In genomic region chr15:40593588-40594428, GRCh38 we compare ENCODE assay signal across 1 cellular context.
TF ChIP-seq lines count a peak whose summit lies in the region.

Gene KNL1 (plus strand): TSS chr15:40594249. CDS start chr15:40602932, 8,683 bp downstream.

TF ChIP-seq in HepG2, 621 proteins besides CTCF, POLR2A, EP300 and RAD21 (continued from another document and continues in another):
- TF ChIP-seq, protein P1, sequence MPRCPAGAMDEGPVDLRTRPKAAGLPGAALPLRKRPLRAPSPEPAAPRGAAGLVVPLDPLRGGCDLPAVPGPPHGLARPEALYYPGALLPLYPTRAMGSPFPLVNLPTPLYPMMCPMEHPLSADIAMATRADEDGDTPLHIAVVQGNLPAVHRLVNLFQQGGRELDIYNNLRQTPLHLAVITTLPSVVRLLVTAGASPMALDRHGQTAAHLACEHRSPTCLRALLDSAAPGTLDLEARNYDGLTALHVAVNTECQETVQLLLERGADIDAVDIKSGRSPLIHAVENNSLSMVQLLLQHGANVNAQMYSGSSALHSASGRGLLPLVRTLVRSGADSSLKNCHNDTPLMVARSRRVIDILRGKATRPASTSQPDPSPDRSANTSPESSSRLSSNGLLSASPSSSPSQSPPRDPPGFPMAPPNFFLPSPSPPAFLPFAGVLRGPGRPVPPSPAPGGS (CRISPR knock-in tag; IDR thresholded peaks at IDR 0.05), result peak; percentile 73; the same call in 1 of the 2 replicates
- peak; percentile 81 for TF ChIP-seq TEF (CRISPR knock-in tag; IDR thresholded peaks at IDR 0.05)
- TF ChIP-seq BHLHE40 (IDR thresholded peaks at IDR 0.05; ENCODE audit: low read length), result 0 out of 2 replicates have a peak, but pooled peaks have one; percentile 41
- peak; percentile 37; the same call in 1 of the 2 replicates for TF ChIP-seq ZNF777 (CRISPR knock-in tag; IDR thresholded peaks at IDR 0.05)
- TF ChIP-seq MED13 (CRISPR knock-in tag; IDR thresholded peaks at IDR 0.05), result 0 out of 2 replicates have a peak, but pooled peaks have one; percentile 48
- 0 out of 2 replicates have a peak, but pooled peaks have one; percentile 41 for TF ChIP-seq ZSCAN20 (CRISPR knock-in tag; IDR thresholded peaks at IDR 0.05; ENCODE audit: borderline replicate concordance)
- TF ChIP-seq ZNF180 (CRISPR knock-in tag; IDR thresholded peaks at IDR 0.05; ENCODE audit: borderline replicate concordance, low read depth), result peak; percentile 88; the same call in 1 of the 2 replicates
- TF ChIP-seq PATZ1 (CRISPR knock-in tag; IDR thresholded peaks at IDR 0.05), result peak; percentile 65
- TF ChIP-seq ZMYM4 (CRISPR knock-in tag; IDR thresholded peaks at IDR 0.05), result peak; percentile 81; the same call in 1 of the 2 replicates
- TF ChIP-seq DRAP1 (CRISPR knock-in tag; IDR thresholded peaks at IDR 0.05), result peak; percentile 74
- no peak for TF ChIP-seq HNRNPK (IDR thresholded peaks at IDR 0.05; ENCODE audit: low read depth, low read length, poor library complexity, severe bottlenecking)
- TF ChIP-seq ZNF136 (CRISPR knock-in tag; IDR thresholded peaks at IDR 0.05; ENCODE audit: low read depth), result peak; percentile 75; the same call in 1 of the 2 replicates
- 0 out of 2 replicates have a peak, but pooled peaks have one; percentile 33 for TF ChIP-seq BRCA1 (CRISPR knock-in tag; IDR thresholded peaks at IDR 0.05)
- TF ChIP-seq, protein P2, sequence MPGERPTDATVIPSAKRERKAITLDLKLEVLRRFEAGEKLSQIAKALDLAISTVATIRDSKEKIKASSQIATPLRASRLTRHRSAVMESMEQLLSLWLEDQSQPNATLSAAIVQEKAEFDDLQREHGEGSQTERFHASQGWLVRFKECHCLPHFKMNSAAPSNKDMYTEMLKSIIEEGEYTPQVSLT (CRISPR knock-in tag; IDR thresholded peaks at IDR 0.05; ENCODE audit: borderline replicate concordance, low read depth), result no peak
- peak; percentile 50; the same call in 1 of the 2 replicates for TF ChIP-seq EHMT2 (IDR thresholded peaks at IDR 0.05; ENCODE audit: borderline replicate concordance, low read depth, low read length)
- peak; percentile 74 for TF ChIP-seq ELF1 (CRISPR knock-in tag; IDR thresholded peaks at IDR 0.05)
- peak; percentile 82 for TF ChIP-seq MIXL1 (CRISPR knock-in tag; IDR thresholded peaks at IDR 0.05)
- TF ChIP-seq ZNF7 (CRISPR knock-in tag; IDR thresholded peaks at IDR 0.05), result peak; percentile 68; the same call in 1 of the 2 replicates
- peak; percentile 71 for TF ChIP-seq ZNF574 (CRISPR knock-in tag; IDR thresholded peaks at IDR 0.05)
- peak; percentile 25; the same call in 1 of the 2 replicates for TF ChIP-seq RXRA (CRISPR knock-in tag; IDR thresholded peaks at IDR 0.05)
- TF ChIP-seq ZNF547 (CRISPR knock-in tag; IDR thresholded peaks at IDR 0.05), result no peak; the same call in 1 of the 2 replicates
- no peak for TF ChIP-seq REL (CRISPR knock-in tag; conservative IDR thresholded peaks at IDR 0.05)
- TF ChIP-seq ZMYM3 (CRISPR knock-in tag; IDR thresholded peaks at IDR 0.05), result peak; percentile 78; the same call in 1 of the 2 replicates
- 0 out of 2 replicates have a peak, but pooled peaks have one; percentile 17 for TF ChIP-seq TIGD3 (CRISPR knock-in tag; IDR thresholded peaks at IDR 0.05; ENCODE audit: borderline replicate concordance)
- no peak for TF ChIP-seq RARA (CRISPR knock-in tag; IDR thresholded peaks at IDR 0.05)
- TF ChIP-seq ZFP90 (CRISPR knock-in tag; IDR thresholded peaks at IDR 0.05; ENCODE audit: borderline replicate concordance), result peak; percentile 70; the same call in 1 of the 2 replicates
- TF ChIP-seq TARDBP (CRISPR knock-in tag; IDR thresholded peaks at IDR 0.05), result peak; percentile 16; the same call in 1 of the 2 replicates
- TF ChIP-seq KDM2A (CRISPR knock-in tag; IDR thresholded peaks at IDR 0.05; ENCODE audit: borderline replicate concordance, low read depth), result peak; percentile 60
- peak; percentile 63; the same call in 1 of the 2 replicates for TF ChIP-seq SMAD3 (CRISPR knock-in tag; IDR thresholded peaks at IDR 0.05)
- no peak for TF ChIP-seq ZNF567 (CRISPR knock-in tag; IDR thresholded peaks at IDR 0.05; ENCODE audit: borderline replicate concordance)
- TF ChIP-seq ZNF816 (CRISPR knock-in tag; IDR thresholded peaks at IDR 0.05; ENCODE audit: borderline replicate concordance), result no peak
- 0 out of 2 replicates have a peak, but pooled peaks have one; percentile 79 for TF ChIP-seq STAT5B (CRISPR knock-in tag; IDR thresholded peaks at IDR 0.05)
- peak; percentile 31; the same call in 1 of the 2 replicates for TF ChIP-seq ZNF691 (CRISPR knock-in tag; IDR thresholded peaks at IDR 0.05; ENCODE audit: borderline replicate concordance, low read depth)
- peak; percentile 88 for TF ChIP-seq ZNF256 (CRISPR knock-in tag; conservative IDR thresholded peaks at IDR 0.05)
- 0 out of 2 replicates have a peak, but pooled peaks have one; percentile 60 for TF ChIP-seq ZNF549 (CRISPR knock-in tag; IDR thresholded peaks at IDR 0.05)
- peak; percentile 68 for TF ChIP-seq SP4 (CRISPR knock-in tag; IDR thresholded peaks at IDR 0.05)
- TF ChIP-seq, protein P3, sequence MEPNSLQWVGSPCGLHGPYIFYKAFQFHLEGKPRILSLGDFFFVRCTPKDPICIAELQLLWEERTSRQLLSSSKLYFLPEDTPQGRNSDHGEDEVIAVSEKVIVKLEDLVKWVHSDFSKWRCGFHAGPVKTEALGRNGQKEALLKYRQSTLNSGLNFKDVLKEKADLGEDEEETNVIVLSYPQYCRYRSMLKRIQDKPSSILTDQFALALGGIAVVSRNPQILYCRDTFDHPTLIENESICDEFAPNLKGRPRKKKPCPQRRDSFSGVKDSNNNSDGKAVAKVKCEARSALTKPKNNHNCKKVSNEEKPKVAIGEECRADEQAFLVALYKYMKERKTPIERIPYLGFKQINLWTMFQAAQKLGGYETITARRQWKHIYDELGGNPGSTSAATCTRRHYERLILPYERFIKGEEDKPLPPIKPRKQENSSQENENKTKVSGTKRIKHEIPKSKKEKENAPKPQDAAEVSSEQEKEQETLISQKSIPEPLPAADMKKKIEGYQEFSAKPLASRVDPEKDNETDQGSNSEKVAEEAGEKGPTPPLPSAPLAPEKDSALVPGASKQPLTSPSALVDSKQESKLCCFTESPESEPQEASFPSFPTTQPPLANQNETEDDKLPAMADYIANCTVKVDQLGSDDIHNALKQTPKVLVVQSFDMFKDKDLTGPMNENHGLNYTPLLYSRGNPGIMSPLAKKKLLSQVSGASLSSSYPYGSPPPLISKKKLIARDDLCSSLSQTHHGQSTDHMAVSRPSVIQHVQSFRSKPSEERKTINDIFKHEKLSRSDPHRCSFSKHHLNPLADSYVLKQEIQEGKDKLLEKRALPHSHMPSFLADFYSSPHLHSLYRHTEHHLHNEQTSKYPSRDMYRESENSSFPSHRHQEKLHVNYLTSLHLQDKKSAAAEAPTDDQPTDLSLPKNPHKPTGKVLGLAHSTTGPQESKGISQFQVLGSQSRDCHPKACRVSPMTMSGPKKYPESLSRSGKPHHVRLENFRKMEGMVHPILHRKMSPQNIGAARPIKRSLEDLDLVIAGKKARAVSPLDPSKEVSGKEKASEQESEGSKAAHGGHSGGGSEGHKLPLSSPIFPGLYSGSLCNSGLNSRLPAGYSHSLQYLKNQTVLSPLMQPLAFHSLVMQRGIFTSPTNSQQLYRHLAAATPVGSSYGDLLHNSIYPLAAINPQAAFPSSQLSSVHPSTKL (CRISPR knock-in tag; IDR thresholded peaks at IDR 0.05), result peak; percentile 76
- 0 out of 2 replicates have a peak, but pooled peaks have one; percentile 80 for TF ChIP-seq E2F2 (CRISPR knock-in tag; IDR thresholded peaks at IDR 0.05; ENCODE audit: borderline replicate concordance)
- TF ChIP-seq USF2 (IDR thresholded peaks at IDR 0.05; ENCODE audit: low read depth, low read length), result no peak
- no peak for TF ChIP-seq USF2 (CRISPR knock-in tag; IDR thresholded peaks at IDR 0.05; ENCODE audit: borderline replicate concordance)
- TF ChIP-seq RXRB (CRISPR knock-in tag; IDR thresholded peaks at IDR 0.05; ENCODE audit: borderline replicate concordance), result peak; percentile 70; the same call in 1 of the 2 replicates
- peak; percentile 46; the same call in 1 of the 2 replicates for TF ChIP-seq DPF2 (CRISPR knock-in tag; IDR thresholded peaks at IDR 0.05; ENCODE audit: borderline replicate concordance, low read depth)
- TF ChIP-seq ZFP37 (CRISPR knock-in tag; IDR thresholded peaks at IDR 0.05; ENCODE audit: borderline replicate concordance), result 0 out of 2 replicates have a peak, but pooled peaks have one; percentile 44
- TF ChIP-seq POLR2G (IDR thresholded peaks at IDR 0.05; ENCODE audit: low read depth, low read length), result peak; percentile 69
- TF ChIP-seq HOXD1 (CRISPR knock-in tag; IDR thresholded peaks at IDR 0.05), result peak; percentile 71; the same call in 1 of the 2 replicates
- TF ChIP-seq ZNF644 (CRISPR knock-in tag; IDR thresholded peaks at IDR 0.05; ENCODE audit: low read depth), result peak; percentile 87
